8 cellular contexts compared by ENCODE assay signal in the genomic region with DNA sequence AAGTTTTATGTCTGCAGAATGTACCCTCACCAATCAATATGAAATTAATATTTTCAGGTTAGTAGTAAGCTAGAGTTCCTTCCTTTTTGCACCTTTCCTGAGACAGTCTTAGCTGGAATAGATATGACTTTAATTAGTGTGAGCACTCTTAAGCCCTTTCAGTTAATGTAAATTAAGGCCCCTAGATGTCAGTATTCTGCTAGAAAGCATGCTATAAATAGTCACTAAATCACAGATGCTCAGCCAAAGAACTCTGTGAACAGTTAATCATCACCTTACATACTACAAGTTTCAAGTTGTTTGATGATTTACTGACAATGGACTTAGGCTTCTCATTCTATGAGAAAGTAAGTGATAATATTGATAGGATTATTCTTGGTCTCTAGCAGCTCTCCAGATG.
A peak's percentile ranks its signal among the peaks of the same experiment; 100 is the strongest.
DNase-seq lines count a peak whose midpoint lies in the region; ATAC-seq, FAIRE-seq and TF ChIP-seq lines count a peak whose summit lies in the region.

No MANE protein-coding gene starts in this region.

- no peaks in the 10 kb centered on the region for H4K20me1 ChIP-seq in SK-N-SH (ENCODE audit: insufficient read depth)

- H3K79me2 ChIP-seq in SK-N-SH (ENCODE audit: insufficient read depth): no peaks in the 10 kb centered on the region

- no peak overlapping the region for H3K4me2 ChIP-seq in SK-N-SH

- ATAC-seq in SK-N-SH treated with all-trans-retinoic acid at 6 μM for 48 hours (no peak), HG03469 (IDR thresholded peaks at IDR 0.05; ENCODE audit: unreplicated experiment) (peak; percentile 80), Panc1 (peak; percentile 77), mucosa of descending colon (peak; percentile 31)

- no peak for TF ChIP-seq EP300 in SK-N-SH (IDR thresholded peaks at IDR 0.05; ENCODE audit: borderline replicate concordance in 1 of 2, low read depth in 1 of 2, low read length in 1 of 2)

- H3K4me3 ChIP-seq in SK-N-SH (ENCODE audit: low read depth in 2 of 2, low read length in 1 of 2) (no peak overlapping the region; a peak in 1 of 4 replicates), Panc1 (ENCODE audit: low read depth in 2 of 2, low read length in 2 of 2) (no peak overlapping the region), mucosa of descending colon (no peak overlapping the region), small intestine (ENCODE audit: low read depth in 1 of 2, low read length in 2 of 2) (no peak overlapping the region)

- no peak overlapping the region for H3K27ac ChIP-seq in SK-N-SH (ENCODE audit: low read depth in 2 of 2, low read length in 1 of 2)
- no peak overlapping the region for H3K27ac ChIP-seq in Panc1 (ENCODE audit: low read length)
- H3K27ac ChIP-seq in small intestine (ENCODE audit: low read depth in 1 of 2, low read length in 1 of 2): no peak overlapping the region

- H3K4me1 ChIP-seq in SK-N-SH (ENCODE audit: control insufficient read depth in 1 of 2, insufficient read depth in 2 of 2, low read depth in 1 of 2, low read length in 1 of 2) (no peaks in the 10 kb centered on the region), Panc1 (ENCODE audit: control insufficient read depth, insufficient read depth, low read length) (no peaks in the 10 kb centered on the region), mucosa of descending colon (ENCODE audit: low read depth) (no peaks in the 10 kb centered on the region), small intestine (ENCODE audit: control insufficient read depth in 2 of 2, insufficient read depth in 1 of 2, low read depth in 1 of 2, low read length in 1 of 2) (no peaks in the 10 kb centered on the region)

- TF ChIP-seq CTCF in SK-N-SH (IDR thresholded peaks at IDR 0.05): 0 out of 2 replicates have a peak, but pooled peaks have one; percentile 20
- TF ChIP-seq CTCF in Panc1 (IDR thresholded peaks at IDR 0.05): peak; percentile 35; the same call in 1 of the 2 replicates
- TF ChIP-seq CTCF in mucosa of descending colon (IDR thresholded peaks at IDR 0.05): no peak

- peak; percentile 68 for TF ChIP-seq RAD21 in SK-N-SH (IDR thresholded peaks at IDR 0.05; ENCODE audit: low read length)

- H3K9me3 ChIP-seq in SK-N-SH (no peaks in the 10 kb centered on the region; the same call in none of the 2 replicates), Panc1 (ENCODE audit: control insufficient read depth, insufficient read depth, low read depth, low read length) (no peaks in the 10 kb centered on the region), mucosa of descending colon (no peaks in the 10 kb centered on the region), small intestine (ENCODE audit: control insufficient read depth, low read depth) (no peaks in the 10 kb centered on the region)

- H3K27me3 ChIP-seq in SK-N-SH (ENCODE audit: insufficient read depth) (no peaks in the 10 kb centered on the region), Panc1 (ENCODE audit: control insufficient read depth, insufficient read depth, low read length) (no peaks in the 10 kb centered on the region), small intestine (ENCODE audit: control insufficient read depth in 2 of 2, insufficient read depth in 2 of 2, low read length in 2 of 2) (no peaks in the 10 kb centered on the region)

- intact Hi-C loops in Panc1 (cut with micrococcal nuclease; ENCODE audit: unreplicated experiment) (loop anchor here (2.0 kb wide), 1 partner anchor 389 kb away; no protein-coding TSS in a partner anchor), mucosa of descending colon (cut with DNase I, micrococcal nuclease) (no loop called here)

- no peak for FAIRE-seq in small intestine (lab: Jason Lieb, UNC)

- no peaks in the 10 kb centered on the region for H3F3A ChIP-seq in SK-N-SH (replicated peaks; ENCODE audit: insufficient read depth)

- BruUV-seq in Panc1 (replicated peaks; lab: Mats Ljungman, UMichigan): no TSS peak

- POLR2A ChIA-PET in SK-N-SH (lab: Yijun Ruan, JAX): no interaction called here
- POLR2A ChIA-PET in Panc1 (lab: Charles Lee): no interaction called here

- H3K9ac ChIP-seq in SK-N-SH: no peak overlapping the region

- H3K36me3 ChIP-seq in SK-N-SH (replicated peaks in 1 of 2; ENCODE audit: control insufficient read depth in 1 of 2, insufficient read depth in 2 of 2, low read length in 1 of 2) (no peaks in the 10 kb centered on the region), Panc1 (ENCODE audit: control insufficient read depth, insufficient read depth, low read length) (no peaks in the 10 kb centered on the region), mucosa of descending colon (ENCODE audit: low read depth) (no peaks in the 10 kb centered on the region), small intestine (ENCODE audit: control insufficient read depth in 2 of 2, insufficient read depth in 2 of 2, low read length in 2 of 2) (no peaks in the 10 kb centered on the region)

- in situ Hi-C loops in Panc1 (cut with HindIII; ENCODE audit: low pct_unique_long_range_greater_than_20kb, low sequenced_read_pairs): no loop called here

- CTCF ChIA-PET in SK-N-SH (lab: Yijun Ruan, JAX): interaction anchor here (0.6 to 3.4 kb wide), 24 partner anchors 9 to 718 kb away, joined by 3 to 24 read pairs (median 4); no protein-coding TSS in a partner anchor
- CTCF ChIA-PET in Panc1 (lab: Charles Lee): no interaction called here

- DNase-seq in SK-N-SH (peak; percentile 7), Panc1 (ENCODE audit: low read depth, low spot score) (no peak), mucosa of descending colon (no peak), GM19240 (ENCODE audit: insufficient read length, low spot score) (no peak), small intestine (no peak)
- DNase-seq in activated naive CD4-positive, alpha-beta T cell treated with Interleukin-2 at 50 U/mL for 16 hours: no peak

- H2AFZ ChIP-seq in SK-N-SH (ENCODE audit: low read depth): no peak overlapping the region

- no peaks in the 10 kb centered on the region for H3K9me2 ChIP-seq in SK-N-SH

TF ChIP-seq in SK-N-SH, 30 proteins besides CTCF, POLR2A, EP300 and RAD21:
- no peak for TF ChIP-seq NRF1 (IDR thresholded peaks at IDR 0.05; ENCODE audit: low read depth, low read length)
- TF ChIP-seq CHD2 (IDR thresholded peaks at IDR 0.05; ENCODE audit: low read length, partially characterized antibody): no peak
- peak; percentile 26; the same call in 1 of the 2 replicates for TF ChIP-seq SMC3 (IDR thresholded peaks at IDR 0.05; ENCODE audit: low read depth, low read length)
- TF ChIP-seq RCOR1 (IDR thresholded peaks at IDR 0.05; ENCODE audit: low read length): no peak
- TF ChIP-seq GATA2 (CRISPR knock-in tag; IDR thresholded peaks at IDR 0.05): no peak

TF ChIP-seq in SK-N-SH treated with all-trans-retinoic acid at 6 μM for 48 hours, 23 proteins besides CTCF, POLR2A, EP300 and RAD21:
- TF ChIP-seq BACH2 (CRISPR knock-in tag; IDR thresholded peaks at IDR 0.05; ENCODE audit: borderline replicate concordance): no peak
- no peak for TF ChIP-seq CREB5 (CRISPR knock-in tag; IDR thresholded peaks at IDR 0.05; ENCODE audit: low read depth)
